ENCODE assay signal across 8 cellular contexts in the genomic region with DNA sequence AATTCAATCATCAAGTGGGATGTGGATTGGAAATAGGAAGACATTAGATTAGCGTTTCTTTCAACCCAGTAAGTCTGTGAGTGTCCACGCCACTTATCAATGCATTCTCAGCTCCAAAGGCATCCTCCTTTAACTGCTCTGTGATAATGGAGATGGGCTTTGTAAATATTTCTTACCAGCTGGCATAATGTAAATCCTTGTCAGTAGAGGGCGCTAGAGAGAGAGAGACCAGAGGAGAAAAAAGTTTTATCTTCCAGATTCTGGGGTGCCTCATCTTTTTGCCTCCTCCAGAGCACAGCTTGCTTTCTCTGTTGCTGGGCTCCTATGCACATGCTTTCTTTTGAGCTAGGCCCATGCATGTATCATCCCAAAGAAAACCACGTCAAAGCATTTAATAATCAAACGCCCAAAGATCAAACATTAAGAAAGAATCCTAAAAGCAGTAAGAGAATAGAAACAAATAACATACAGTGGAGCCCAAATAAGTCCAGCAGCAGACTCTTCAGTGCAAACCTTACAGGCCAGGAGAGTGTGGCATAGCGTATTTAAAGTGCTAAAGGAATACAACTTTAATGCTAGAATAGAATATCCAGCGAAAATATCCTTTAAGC. TPM values are rescaled to one million over a fixed set of nuclear protein-coding genes. Genes with fewer than 3 reads are reported as not detected.
DNase-seq lines count a peak whose midpoint lies in the region; ATAC-seq lines count a peak whose summit lies in the region.

No MANE protein-coding gene starts in this region.

- H3K27ac Mint-ChIP-seq in stimulated activated naive B cell treated with anti-CD40 and anti-IgM and Interleukin-4, amounts not matched to agents 10 μg/mL and 1 μg/mL and 100 μg/mL, for 72 hours = no peak overlapping the region

- DNase-seq in NCI-H2107 treated with DMSO at 0.1 percent for 48 hours (lab: John Stamatoyannopoulos, UW; ENCODE audit: unreplicated experiment) (peak; percentile 23), NCI-H2107 (lab: John Stamatoyannopoulos, UW) (no peak), RPMI7951 (ENCODE audit: low read depth) (peak; percentile 35), HuH-7.5 (ENCODE audit: low spot score) (no peak)
- no peak for DNase-seq in stimulated activated naive B cell treated with anti-CD40 and anti-IgM and Interleukin-4, amounts not matched to agents 10 μg/mL and 1 μg/mL and 100 μg/mL, for 72 hours
- DNase-seq in activated CD4-positive, CD25-positive, alpha-beta regulatory T cell treated with anti-CD3 and anti-CD28 coated beads, Interleukin-2, amount 50 U/mL, for 72 hours = no peak

- H3K4me3 Mint-ChIP-seq in stimulated activated naive B cell treated with anti-CD40 and anti-IgM and Interleukin-4, amounts not matched to agents 10 μg/mL and 1 μg/mL and 100 μg/mL, for 72 hours = no peak overlapping the region

- H3K27me3 Mint-ChIP-seq in stimulated activated naive B cell treated with anti-CD40 and anti-IgM and Interleukin-4, amounts not matched to agents 10 μg/mL and 1 μg/mL and 100 μg/mL, for 72 hours = peaks cover 0 to 4% of the 10 kb centered on the region in 2 donors

- H3K4me1 Mint-ChIP-seq in stimulated activated naive B cell treated with anti-CD40 and anti-IgM and Interleukin-4, amounts not matched to agents 10 μg/mL and 1 μg/mL and 100 μg/mL, for 72 hours = peaks cover 2 to 6% of the 10 kb centered on the region in 2 donors

- H3K9me3 Mint-ChIP-seq in stimulated activated naive B cell treated with anti-CD40 and anti-IgM and Interleukin-4, amounts not matched to agents 10 μg/mL and 1 μg/mL and 100 μg/mL, for 72 hours = no peaks in the 10 kb centered on the region

- peak; percentile 49 for ATAC-seq in HG02938 (IDR thresholded peaks at IDR 0.05; ENCODE audit: unreplicated experiment)
- ATAC-seq in esophagus mucosa = peak; percentile 39
- ATAC-seq in stimulated activated naive B cell treated with anti-CD40 and anti-IgM and Interleukin-4, amounts not matched to agents 10 μg/mL and 1 μg/mL and 100 μg/mL, for 72 hours (replicated peaks) = peak; percentile 38 to 55

- H3K36me3 Mint-ChIP-seq in stimulated activated naive B cell treated with anti-CD40 and anti-IgM and Interleukin-4, amounts not matched to agents 10 μg/mL and 1 μg/mL and 100 μg/mL, for 72 hours = no peaks in the 10 kb centered on the region

RNA-seq across cellular contexts. Expression of gene MTMR1, which starts 9.6 kb away (rescaled TPM):
- total RNA-seq in RPMI7951 (2014; rRNA removed; shearing (Covaris generic)) = 7.6 and 8.9 TPM in 2 replicates
- total RNA-seq in esophagus mucosa = 26.6 TPM

Comparison
In these comparisons a context has a peak if more than half of its experiments do, and no peak if none do; other contexts are left out.
1. DNase-seq: peak in NCI-H2107 treated with DMSO at 0.1 percent for 48 hours (single experiment) and RPMI7951 (single experiment); none in NCI-H2107 (single experiment), stimulated activated naive B cell treated with anti-CD40 and anti-IgM and Interleukin-4, amounts not matched to agents 10 μg/mL and 1 μg/mL and 100 μg/mL, for 72 hours (single experiment), HuH-7.5 (single experiment) and activated CD4-positive, CD25-positive, alpha-beta regulatory T cell treated with anti-CD3 and anti-CD28 coated beads, Interleukin-2, amount 50 U/mL, for 72 hours (single experiment).
2. Peak in every context shown above with its lines, with median percentiles within 50 percentile points of each other: ATAC-seq.